ENCODE assay signal across 14 cellular contexts in the genomic region with DNA sequence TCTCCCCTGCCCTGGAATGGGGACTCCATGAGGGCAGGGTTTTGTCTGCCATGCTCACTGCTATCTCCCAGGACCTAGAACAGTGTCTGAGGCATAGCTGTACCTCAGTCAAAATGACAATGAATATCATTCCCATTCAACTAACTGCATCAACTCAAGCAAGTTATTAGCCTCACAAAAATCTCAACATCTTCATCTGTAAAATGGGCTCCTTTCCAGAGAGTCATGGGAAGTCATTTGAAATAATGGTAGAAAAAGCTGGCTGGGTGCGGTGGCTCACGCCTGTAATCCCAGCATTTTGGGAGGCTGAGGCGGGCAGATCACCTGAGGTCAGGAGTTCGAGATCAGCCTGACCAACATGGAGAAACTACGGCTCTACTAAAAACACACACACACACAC. TPM values are rescaled to one million over a fixed set of nuclear protein-coding genes. Genes with fewer than 3 reads are reported as not detected.
DNase-seq lines count a peak whose midpoint lies in the region; ATAC-seq and TF ChIP-seq lines count a peak whose summit lies in the region.
"Had no signal": no experiment of that assay in that cellular context is flagged by ENCODE, and none has a peak within 500 bp of the region (broad histone marks: within the 10 kb centered on the region; RNA-seq: fewer than 3 reads in every experiment).

No MANE protein-coding gene starts in this region.

- no peaks in the 10 kb centered on the region for H3K9me3 ChIP-seq in CD4-positive, alpha-beta T cell (ENCODE audit: control insufficient read depth, low read length)
- H3K9me3 ChIP-seq in Peyer's patch: no peaks in the 10 kb centered on the region
- no peaks in the 10 kb centered on the region for H3K9me3 ChIP-seq in parathyroid adenoma (ENCODE audit: control insufficient read depth, low read length)
- no peaks in the 10 kb centered on the region for H3K9me3 ChIP-seq in Karpas-422 (ENCODE audit: low read length)

- H3K9me3 Mint-ChIP-seq in CD4-positive, alpha-beta T cell: no peaks in the 10 kb centered on the region
- H3K9me3 Mint-ChIP-seq in endothelial cell (ENCODE audit: unreplicated experiment): no peaks in the 10 kb centered on the region
- H3K9me3 Mint-ChIP-seq: GM23338 had no signal

- H3K36me3 Mint-ChIP-seq in CD4-positive, alpha-beta T cell (ENCODE audit: low read depth): peaks cover 79% of the 10 kb centered on the region
- H3K36me3 Mint-ChIP-seq in endothelial cell (ENCODE audit: low read depth, unreplicated experiment): peaks cover 37% of the 10 kb centered on the region

- H3K4me3 ChIP-seq in Peyer's patch: no peak overlapping the region
- no peak overlapping the region for H3K4me3 ChIP-seq in parathyroid adenoma (ENCODE audit: low read depth, low read length)
- no peak overlapping the region for H3K4me3 ChIP-seq in Karpas-422 (ENCODE audit: low read length)
- H3K4me3 ChIP-seq: GM23338 had no signal

- peaks cover 80% of the 10 kb centered on the region for H3K4me1 Mint-ChIP-seq in CD4-positive, alpha-beta T cell (ENCODE audit: low read depth)
- H3K4me1 Mint-ChIP-seq in endothelial cell (ENCODE audit: unreplicated experiment): peaks cover 55% of the 10 kb centered on the region

- ATAC-seq in CD4-positive, alpha-beta T cell (ENCODE audit: poor library complexity): no peak
- ATAC-seq: GM23338 had no signal

- H3K27me3 Mint-ChIP-seq in CD4-positive, alpha-beta T cell: no peaks in the 10 kb centered on the region
- H3K27me3 Mint-ChIP-seq in endothelial cell (ENCODE audit: unreplicated experiment): peaks cover 9% of the 10 kb centered on the region

- H3K4me3 Mint-ChIP-seq in CD4-positive, alpha-beta T cell: peak overlapping the region; percentile 54
- peak overlapping the region; percentile 95 for H3K4me3 Mint-ChIP-seq in endothelial cell (ENCODE audit: unreplicated experiment)

- peak overlapping the region; percentile 86 for H3K27ac Mint-ChIP-seq in CD4-positive, alpha-beta T cell
- peak overlapping the region; percentile 96 for H3K27ac Mint-ChIP-seq in endothelial cell (ENCODE audit: unreplicated experiment)
- H3K27ac Mint-ChIP-seq: GM23338 had no signal

- no peaks in the 10 kb centered on the region for H3K27me3 ChIP-seq in CD4-positive, alpha-beta T cell (ENCODE audit: control insufficient read depth, insufficient read depth, low read length)
- H3K27me3 ChIP-seq in Peyer's patch: no peaks in the 10 kb centered on the region
- no peaks in the 10 kb centered on the region for H3K27me3 ChIP-seq in parathyroid adenoma (ENCODE audit: control insufficient read depth, insufficient read depth, low read length)
- H3K27me3 ChIP-seq in Karpas-422 (ENCODE audit: low read length): no peaks in the 10 kb centered on the region

- POLR2A ChIA-PET in CD4-positive, alpha-beta T cell (lab: Charles Lee): interaction anchor here (0.9 to 3.8 kb wide), 7 partner anchors 10 to 147 kb away, joined by 3 to 45 read pairs (median 15); a partner anchor contains a TSS

- H3K9ac ChIP-seq in parathyroid adenoma (no peak overlapping the region), Karpas-422 (ENCODE audit: low read length) (no peak overlapping the region)

- DNase-seq in CD4-positive, alpha-beta T cell: no peak
- DNase-seq in Peyer's patch: no peak
- DNase-seq in endothelial cell (ENCODE audit: low spot score): no peak
- DNase-seq in GDM1 (lab: John Stamatoyannopoulos, UW): no peak
- no peak for DNase-seq in Karpas-422
- no peak for DNase-seq in GM19240 (ENCODE audit: insufficient read length, low spot score)
- DNase-seq in retina: no peak
- DNase-seq: aorta; effector CD8-positive, alpha-beta T cell; NCI-H2227 treated with DMSO at 0.1 percent for 48 hours had no signal

- H3K79me2 ChIP-seq in parathyroid adenoma (no peaks in the 10 kb centered on the region), Karpas-422 (ENCODE audit: low read length) (no peaks in the 10 kb centered on the region)

- no peaks in the 10 kb centered on the region for H3K9me2 ChIP-seq in Karpas-422 (replicated peaks; ENCODE audit: insufficient read depth, low read length)

- H3K4me1 ChIP-seq in Peyer's patch (peaks cover 0 to 21% (median 15%) of the 10 kb centered on the region in 4 donors), parathyroid adenoma (no peaks in the 10 kb centered on the region), Karpas-422 (ENCODE audit: low read length) (peaks cover 13% of the 10 kb centered on the region)

- H2AFZ ChIP-seq in parathyroid adenoma (no peak overlapping the region), Karpas-422 (ENCODE audit: low read length) (no peak overlapping the region)

- TF ChIP-seq POLR2A in Peyer's patch (IDR thresholded peaks at IDR 0.05): no peak

- no peaks in the 10 kb centered on the region for H4K20me1 ChIP-seq in Karpas-422 (ENCODE audit: insufficient read depth, low read depth, low read length)

- TF ChIP-seq CTCF in CD4-positive, alpha-beta T cell (IDR thresholded peaks at IDR 0.05): no peak
- no peak for TF ChIP-seq CTCF in Peyer's patch (IDR thresholded peaks at IDR 0.05)
- no peak for TF ChIP-seq CTCF in endothelial cell (IDR thresholded peaks at IDR 0.05; ENCODE audit: unreplicated experiment)
- no peak for TF ChIP-seq CTCF in parathyroid adenoma (IDR thresholded peaks at IDR 0.05)

- H3K4me2 ChIP-seq in parathyroid adenoma (ENCODE audit: low read length): peak overlapping the region; percentile 26
- no peak overlapping the region for H3K4me2 ChIP-seq in Karpas-422 (ENCODE audit: low read depth, low read length, poor library complexity, severe bottlenecking)

- H3K36me3 ChIP-seq in Peyer's patch: no peaks in the 10 kb centered on the region
- H3K36me3 ChIP-seq in parathyroid adenoma (ENCODE audit: control insufficient read depth, insufficient read depth, low read length): no peaks in the 10 kb centered on the region
- H3K36me3 ChIP-seq in Karpas-422 (ENCODE audit: insufficient read depth, low read length): no peaks in the 10 kb centered on the region

- H3K27ac ChIP-seq in CD4-positive, alpha-beta T cell (ENCODE audit: low read depth, low read length): peak overlapping the region; percentile 90
- H3K27ac ChIP-seq in Peyer's patch: peak overlapping the region; percentile 30 to 80 (median 68)
- peak overlapping the region; percentile 65 for H3K27ac ChIP-seq in parathyroid adenoma
- H3K27ac ChIP-seq in Karpas-422 (ENCODE audit: low read length): no peak overlapping the region

- CTCF ChIA-PET in CD4-positive, alpha-beta T cell (lab: Charles Lee): interaction anchor here (0.8 to 4.6 kb wide), 4 partner anchors 16 to 152 kb away, joined by 3 to 24 read pairs (median 4); a partner anchor contains a TSS

- intact Hi-C loops in CD4-positive, alpha-beta T cell (cut with DNase I, micrococcal nuclease): no loop called here

RNA-seq across cellular contexts. Expression of a gene that starts 9.4 kb away (rescaled TPM):
- 10 to 100 TPM; 10.9 to 11.8 TPM for total RNA-seq in CD4-positive, alpha-beta T cell
- total RNA-seq in Peyer's patch: 10 to 100 TPM in 1 of 4 donors, 1 to 10 TPM in 3; 1.4 to 22.3 (median 4.1) TPM
- 137 TPM for total RNA-seq in endothelial cell (ENCODE audit: unreplicated experiment)
- 0.61 TPM in 1 of 2 replicates, not detected in the other for total RNA-seq in Karpas-422 (2014; rRNA removed; shearing (Covaris generic); ENCODE audit: low replicate concordance)

RNA-seq across cellular contexts. Expression of a gene that starts 16.7 kb away (rescaled TPM):
- 100 to 1,000 TPM; 117 to 121 TPM for total RNA-seq in CD4-positive, alpha-beta T cell
- 100 to 1,000 TPM in 1 of 4 donors, 10 to 100 TPM in 3; 53.6 to 116 (median 83.9) TPM for total RNA-seq in Peyer's patch
- 188 TPM for total RNA-seq in endothelial cell (ENCODE audit: unreplicated experiment)
- 23.9 and 30.7 TPM in 2 replicates for total RNA-seq in Karpas-422 (2014; rRNA removed; shearing (Covaris generic); ENCODE audit: low replicate concordance)

RNA-seq across cellular contexts. Expression of a gene that starts 33.6 kb away (rescaled TPM):
- total RNA-seq in CD4-positive, alpha-beta T cell: 10 to 100 TPM; 58.0 to 66.6 TPM
- 100 to 1,000 TPM in 1 of 4 donors, 10 to 100 TPM in 3; 46.1 to 105 (median 71.5) TPM for total RNA-seq in Peyer's patch
- 51.3 TPM for total RNA-seq in endothelial cell (ENCODE audit: unreplicated experiment)
- total RNA-seq in Karpas-422 (2014; rRNA removed; shearing (Covaris generic); ENCODE audit: low replicate concordance): 41.9 and 102 TPM in 2 replicates

RNA-seq across cellular contexts. Expression of a gene that starts 34.0 kb away (rescaled TPM):
- 1 to 10 TPM; 7.6 to 8.2 TPM for total RNA-seq in CD4-positive, alpha-beta T cell
- total RNA-seq in Peyer's patch (10 to 100 TPM; 26.4 to 70.9 (median 35.4) TPM), endothelial cell (ENCODE audit: unreplicated experiment) (29.1 TPM)
- total RNA-seq in Karpas-422 (2014; rRNA removed; shearing (Covaris generic); ENCODE audit: low replicate concordance): 10.7 and 12.7 TPM in 2 replicates

RNA-seq across cellular contexts. Expression of a gene that starts 53.2 kb away (rescaled TPM):
- total RNA-seq in CD4-positive, alpha-beta T cell: 1 to 10 TPM; 1.6 to 2.1 TPM
- not detected for total RNA-seq in Peyer's patch
- total RNA-seq in endothelial cell (ENCODE audit: unreplicated experiment): 0.08 TPM
- not detected in 2 replicates for total RNA-seq in Karpas-422 (2014; rRNA removed; shearing (Covaris generic); ENCODE audit: low replicate concordance)
- total RNA-seq: GM23338, OCI-LY7, pulmonary artery endothelial cell had no signal
